In genomic region chr7:130070900-130071622, GRCh38 we compare ENCODE assay signal across 1 cellular context.
A peak's percentile ranks its signal among the peaks of the same experiment; 100 is the strongest.
TF ChIP-seq lines count a peak whose summit lies in the region.

No MANE protein-coding gene starts in this region.

TF ChIP-seq in HepG2, 621 proteins besides CTCF, POLR2A, EP300 and RAD21 (continued from another document):
- 0 out of 2 replicates have a peak, but pooled peaks have one; percentile 17 for TF ChIP-seq ZFP82 (CRISPR knock-in tag; IDR thresholded peaks at IDR 0.05; ENCODE audit: borderline replicate concordance)
- no peak for TF ChIP-seq ARNT (IDR thresholded peaks at IDR 0.05)
- TF ChIP-seq ZSCAN22 (CRISPR knock-in tag; IDR thresholded peaks at IDR 0.05): no peak
- TF ChIP-seq, protein P1, sequence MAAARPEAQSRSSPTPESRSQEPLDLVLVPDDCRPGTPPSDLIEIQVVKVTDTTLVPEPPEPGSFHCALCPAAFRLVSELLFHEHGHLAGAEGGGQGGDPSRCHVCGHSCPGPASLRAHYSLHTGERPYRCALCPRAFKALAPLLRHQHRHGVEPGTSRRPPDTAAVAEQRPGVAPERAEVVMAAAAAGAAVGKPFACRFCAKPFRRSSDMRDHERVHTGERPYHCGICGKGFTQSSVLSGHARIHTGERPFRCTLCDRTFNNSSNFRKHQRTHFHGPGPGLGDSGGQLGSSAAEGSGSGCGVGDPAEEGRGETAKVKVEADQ (CRISPR knock-in tag; IDR thresholded peaks at IDR 0.05; ENCODE audit: borderline replicate concordance): no peak
- no peak for TF ChIP-seq ZBTB3 (CRISPR knock-in tag; IDR thresholded peaks at IDR 0.05; ENCODE audit: borderline replicate concordance, low read depth)
- TF ChIP-seq ASH2L (IDR thresholded peaks at IDR 0.05; ENCODE audit: insufficient read length, low read depth, low read length): peak; percentile 0
